ENCODE assay signal across 28 cellular contexts in the genomic region with DNA sequence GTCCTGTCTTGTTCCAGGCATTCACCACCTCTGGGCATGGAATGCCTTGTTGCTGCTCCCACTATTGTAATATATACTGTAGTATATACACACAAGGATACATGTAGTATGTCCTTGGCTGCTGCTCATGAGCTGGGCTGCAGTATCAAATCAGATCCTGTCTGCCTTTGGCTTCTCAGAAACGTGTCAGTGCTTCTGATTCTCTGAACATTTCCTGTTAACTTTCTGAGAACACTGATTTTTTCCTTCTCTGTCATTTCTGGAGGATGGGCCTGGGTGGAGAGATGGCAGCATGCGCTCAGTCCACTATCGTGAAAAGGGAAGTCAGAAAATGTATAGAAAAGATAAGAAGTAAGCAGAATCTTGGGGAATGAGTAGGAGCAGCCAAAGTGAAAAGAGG. TPM values are rescaled to one million over a fixed set of nuclear protein-coding genes. Genes with fewer than 3 reads are reported as not detected.
A peak's percentile ranks its signal among the peaks of the same experiment; 100 is the strongest.
DNase-seq lines count a peak whose midpoint lies in the region; ATAC-seq and TF ChIP-seq lines count a peak whose summit lies in the region.
"Had no signal": no experiment of that assay in that cellular context is flagged by ENCODE, and none has a peak within 500 bp of the region (broad histone marks: within the 10 kb centered on the region; RNA-seq: fewer than 3 reads in every experiment).

No MANE protein-coding gene starts in this region.

- peak; percentile 29 for DNase-seq in activated naive CD4-positive, alpha-beta T cell treated with anti-CD3 and anti-CD28 coated beads for 36 hours
- DNase-seq in activated naive CD4-positive, alpha-beta T cell (lab: John Stamatoyannopoulos, UW): no peak
- DNase-seq in T-cell (no peak), germinal center (ENCODE audit: low spot score) (no peak), UCSD-AML1 (lab: John Stamatoyannopoulos, UW; ENCODE audit: unreplicated experiment) (no peak)
- peak; percentile 21 for DNase-seq in activated CD8-positive, alpha-beta T cell treated with anti-CD3 and anti-CD28 coated beads for 36 hours
- DNase-seq in naive thymus-derived CD4-positive, alpha-beta T cell: peak in 1 of 9 donors; percentile 14
- DNase-seq: activated B cell treated with CpG ODN at 0.5 μM for 24 hours; central memory CD4-positive, alpha-beta T cell; cortex of kidney; effector memory CD8-positive, alpha-beta T cell; glutamatergic neuron; H9; Kasumi-1; mammary epithelial cell; NCI-H2029; ovary; stimulated activated naive B cell treated with anti-CD40 and anti-IgM and Interleukin-4, amounts not matched to agents 10 μg/mL and 1 μg/mL and 100 μg/mL, for 72 hours; upper lobe of left lung had no signal

- no peak for TF ChIP-seq CTCF in activated CD8-positive, alpha-beta T cell treated with anti-CD3 and anti-CD28 coated beads for 36 hours (IDR thresholded peaks at IDR 0.05)

- CTCF ChIA-PET in activated naive CD4-positive, alpha-beta T cell treated with anti-CD3 and anti-CD28 coated beads for 36 hours (lab: Charles Lee): interaction anchor here (0.6 kb wide), 1 partner anchor 396 kb away, joined by 3 read pairs; no protein-coding TSS in a partner anchor
- CTCF ChIA-PET in T-cell (lab: Charles Lee): no interaction called here
- CTCF ChIA-PET in activated CD8-positive, alpha-beta T cell treated with anti-CD3 and anti-CD28 coated beads for 36 hours (lab: Charles Lee): no interaction called here
- CTCF ChIA-PET in naive thymus-derived CD4-positive, alpha-beta T cell (lab: Charles Lee): no interaction called here

- no peaks in the 10 kb centered on the region for H3K36me3 ChIP-seq in naive thymus-derived CD4-positive, alpha-beta T cell (ENCODE audit: control insufficient read depth in 2 of 3, insufficient read depth in 3 of 3, low read length in 3 of 3)
- H3K36me3 ChIP-seq: ovary, suprapubic skin, upper lobe of left lung had no signal

- peaks cover 0 to 6% of the 10 kb centered on the region in 2 donors for H3K4me1 ChIP-seq in naive thymus-derived CD4-positive, alpha-beta T cell (ENCODE audit: control insufficient read depth in 2 of 2, insufficient read depth in 2 of 2, low read length in 2 of 2)
- H3K4me1 ChIP-seq: suprapubic skin, upper lobe of left lung had no signal

- H3K4me3 ChIP-seq in naive thymus-derived CD4-positive, alpha-beta T cell (ENCODE audit: low read length): no peak overlapping the region
- H3K4me3 ChIP-seq: ovary, suprapubic skin, upper lobe of left lung had no signal

- no peak overlapping the region for H3K4me3 Mint-ChIP-seq in activated naive CD4-positive, alpha-beta T cell treated with anti-CD3 and anti-CD28 coated beads for 36 hours
- H3K4me3 Mint-ChIP-seq in T-cell: peak overlapping the region in 2 of 3 donors; percentile 11 to 61
- H3K4me3 Mint-ChIP-seq in activated CD8-positive, alpha-beta T cell treated with anti-CD3 and anti-CD28 coated beads for 36 hours: no peak overlapping the region
- H3K4me3 Mint-ChIP-seq in naive thymus-derived CD4-positive, alpha-beta T cell: peak overlapping the region in 9 of 10 donors; percentile 3 to 69 (median 15)
- H3K4me3 Mint-ChIP-seq: activated B cell treated with CpG ODN at 0.5 μM for 24 hours; effector memory CD8-positive, alpha-beta T cell; H9; neural crest cell; stimulated activated naive B cell treated with anti-CD40 and anti-IgM and Interleukin-4, amounts not matched to agents 10 μg/mL and 1 μg/mL and 100 μg/mL, for 72 hours had no signal

- no peaks in the 10 kb centered on the region for H3K27me3 Mint-ChIP-seq in activated naive CD4-positive, alpha-beta T cell treated with anti-CD3 and anti-CD28 coated beads for 36 hours (ENCODE audit: low read depth)
- no peaks in the 10 kb centered on the region for H3K27me3 Mint-ChIP-seq in T-cell
- H3K27me3 Mint-ChIP-seq in activated CD8-positive, alpha-beta T cell treated with anti-CD3 and anti-CD28 coated beads for 36 hours: peaks cover 3% of the 10 kb centered on the region
- H3K27me3 Mint-ChIP-seq in naive thymus-derived CD4-positive, alpha-beta T cell: no peaks in the 10 kb centered on the region

- ATAC-seq in T-cell (replicated peaks in 1 of 4) (peak in 2 of 4 experiments; percentile 29 to 59), HG02798 (IDR thresholded peaks at IDR 0.05; ENCODE audit: poor library complexity, unreplicated experiment) (no peak)
- peak; percentile 79 for ATAC-seq in activated CD8-positive, alpha-beta T cell treated with anti-CD3 and anti-CD28 coated beads for 36 hours
- no peak for ATAC-seq in naive thymus-derived CD4-positive, alpha-beta T cell
- ATAC-seq: effector memory CD8-positive, alpha-beta T cell; Right ventricle myocardium inferior; SK-N-SH treated with all-trans-retinoic acid at 6 μM for 48 hours; stimulated activated naive B cell treated with anti-CD40 and anti-IgM and Interleukin-4, amounts not matched to agents 10 μg/mL and 1 μg/mL and 100 μg/mL, for 72 hours had no signal

- H3K9me3 ChIP-seq in naive thymus-derived CD4-positive, alpha-beta T cell (ENCODE audit: control insufficient read depth in 2 of 3, low read length in 3 of 3): no peaks in the 10 kb centered on the region
- H3K9me3 ChIP-seq: ovary, suprapubic skin, upper lobe of left lung had no signal

- no peak overlapping the region for H3K27ac Mint-ChIP-seq in activated naive CD4-positive, alpha-beta T cell treated with anti-CD3 and anti-CD28 coated beads for 36 hours
- H3K27ac Mint-ChIP-seq in T-cell: peak overlapping the region; percentile 1 to 75
- peak overlapping the region; percentile 2 for H3K27ac Mint-ChIP-seq in activated CD8-positive, alpha-beta T cell treated with anti-CD3 and anti-CD28 coated beads for 36 hours
- peak overlapping the region in 8 of 9 donors; percentile 10 to 75 (median 46) for H3K27ac Mint-ChIP-seq in naive thymus-derived CD4-positive, alpha-beta T cell
- H3K27ac Mint-ChIP-seq: activated B cell treated with CpG ODN at 0.5 μM for 24 hours; H9; stimulated activated naive B cell treated with anti-CD40 and anti-IgM and Interleukin-4, amounts not matched to agents 10 μg/mL and 1 μg/mL and 100 μg/mL, for 72 hours had no signal

- no peaks in the 10 kb centered on the region for H3K27me3 ChIP-seq in naive thymus-derived CD4-positive, alpha-beta T cell (ENCODE audit: control insufficient read depth in 2 of 2, insufficient read depth in 2 of 2, low read length in 2 of 2)
- H3K27me3 ChIP-seq: ovary, suprapubic skin, upper lobe of left lung had no signal

- H3K27ac ChIP-seq in naive thymus-derived CD4-positive, alpha-beta T cell (ENCODE audit: low read depth, low read length): no peak overlapping the region
- H3K27ac ChIP-seq: ovary, suprapubic skin, upper lobe of left lung had no signal

- peaks cover 12% of the 10 kb centered on the region for H3K4me1 Mint-ChIP-seq in activated naive CD4-positive, alpha-beta T cell treated with anti-CD3 and anti-CD28 coated beads for 36 hours (ENCODE audit: low read depth)
- peaks cover 19 to 30% (median 25%) of the 10 kb centered on the region in 3 donors for H3K4me1 Mint-ChIP-seq in T-cell
- H3K4me1 Mint-ChIP-seq in activated CD8-positive, alpha-beta T cell treated with anti-CD3 and anti-CD28 coated beads for 36 hours (ENCODE audit: low read depth): peaks cover 8% of the 10 kb centered on the region
- H3K4me1 Mint-ChIP-seq in naive thymus-derived CD4-positive, alpha-beta T cell: peaks cover 9 to 52% (median 18%) of the 10 kb centered on the region in 7 donors
- H3K4me1 Mint-ChIP-seq: activated B cell treated with CpG ODN at 0.5 μM for 24 hours; neural crest cell; stimulated activated naive B cell treated with anti-CD40 and anti-IgM and Interleukin-4, amounts not matched to agents 10 μg/mL and 1 μg/mL and 100 μg/mL, for 72 hours had no signal

- peaks cover 4% of the 10 kb centered on the region for H3K9me3 Mint-ChIP-seq in activated naive CD4-positive, alpha-beta T cell treated with anti-CD3 and anti-CD28 coated beads for 36 hours
- H3K9me3 Mint-ChIP-seq in T-cell: peaks cover 0 to 5% (median 2%) of the 10 kb centered on the region in 3 donors
- H3K9me3 Mint-ChIP-seq in activated CD8-positive, alpha-beta T cell treated with anti-CD3 and anti-CD28 coated beads for 36 hours: no peaks in the 10 kb centered on the region
- H3K9me3 Mint-ChIP-seq in naive thymus-derived CD4-positive, alpha-beta T cell: peaks cover 0 to 25% (median 2%) of the 10 kb centered on the region in 11 donors
- H3K9me3 Mint-ChIP-seq: activated B cell treated with CpG ODN at 0.5 μM for 24 hours; effector memory CD8-positive, alpha-beta T cell; neural crest cell had no signal

- POLR2A ChIA-PET in T-cell (lab: Charles Lee): no interaction called here
- POLR2A ChIA-PET in activated CD8-positive, alpha-beta T cell treated with anti-CD3 and anti-CD28 coated beads for 36 hours (lab: Charles Lee): no interaction called here
- POLR2A ChIA-PET in naive thymus-derived CD4-positive, alpha-beta T cell (lab: Charles Lee): no interaction called here

- H3K36me3 Mint-ChIP-seq in activated naive CD4-positive, alpha-beta T cell treated with anti-CD3 and anti-CD28 coated beads for 36 hours (ENCODE audit: low read depth): no peaks in the 10 kb centered on the region
- H3K36me3 Mint-ChIP-seq in T-cell: no peaks in the 10 kb centered on the region
- no peaks in the 10 kb centered on the region for H3K36me3 Mint-ChIP-seq in activated CD8-positive, alpha-beta T cell treated with anti-CD3 and anti-CD28 coated beads for 36 hours (ENCODE audit: low read depth)
- peaks cover 0 to 19% (median 0%) of the 10 kb centered on the region in 5 donors for H3K36me3 Mint-ChIP-seq in naive thymus-derived CD4-positive, alpha-beta T cell
- H3K36me3 Mint-ChIP-seq: stimulated activated naive B cell treated with anti-CD40 and anti-IgM and Interleukin-4, amounts not matched to agents 10 μg/mL and 1 μg/mL and 100 μg/mL, for 72 hours had no signal

- intact Hi-C loops in activated naive CD4-positive, alpha-beta T cell treated with anti-CD3 and anti-CD28 coated beads for 36 hours (cut with micrococcal nuclease): no loop called here
- intact Hi-C loops in activated CD8-positive, alpha-beta T cell treated with anti-CD3 and anti-CD28 coated beads for 36 hours (cut with micrococcal nuclease): no loop called here
- intact Hi-C loops in naive thymus-derived CD4-positive, alpha-beta T cell (cut with micrococcal nuclease): no loop called here

RNA-seq across cellular contexts. Expression of a gene that starts 12.2 kb away (rescaled TPM):
- total RNA-seq in activated naive CD4-positive, alpha-beta T cell treated with anti-CD3 and anti-CD28 coated beads for 36 hours: not detected
- total RNA-seq in T-cell: 1 to 10 TPM in 3 of 5 donors, not detected in 2; 6.4 to 9.8 (median 8.9) TPM
- not detected for total RNA-seq in activated CD8-positive, alpha-beta T cell treated with anti-CD3 and anti-CD28 coated beads for 36 hours
- not detected for total RNA-seq in naive thymus-derived CD4-positive, alpha-beta T cell
- polyA plus RNA-seq in naive thymus-derived CD4-positive, alpha-beta T cell: not detected
- total RNA-seq: activated B cell treated with CpG ODN at 0.5 μM for 24 hours, epithelial cell of proximal tubule, H9, mammary epithelial cell, neural crest cell, renal cortical epithelial cell, suprapubic skin had no signal
- polyA plus RNA-seq: AG04450, BJ, mammary epithelial cell had no signal

RNA-seq across cellular contexts. Expression of a gene that starts 35.6 kb away (rescaled TPM):
- 1 to 10 TPM; 2.6 to 3.5 TPM for total RNA-seq in activated naive CD4-positive, alpha-beta T cell treated with anti-CD3 and anti-CD28 coated beads for 36 hours
- under 1 TPM in 3 of 5 donors, not detected in 2; 0.10 to 0.28 (median 0.19) TPM for total RNA-seq in T-cell
- total RNA-seq in activated CD8-positive, alpha-beta T cell treated with anti-CD3 and anti-CD28 coated beads for 36 hours: 1 to 10 TPM; 1.0 to 1.1 TPM
- 1 to 10 TPM in 1 of 5 experiments, under 1 TPM in 3, not detected in 1; 0.15 to 1.0 (median 0.48) TPM for total RNA-seq in naive thymus-derived CD4-positive, alpha-beta T cell
- polyA plus RNA-seq in naive thymus-derived CD4-positive, alpha-beta T cell: under 1 TPM; 0.06 to 0.32 TPM

Comparison
In these comparisons a context has a peak if more than half of its experiments do, and no peak if none do; other contexts are left out.
1. DNase-seq: peak in activated naive CD4-positive, alpha-beta T cell treated with anti-CD3 and anti-CD28 coated beads for 36 hours (single experiment) and activated CD8-positive, alpha-beta T cell treated with anti-CD3 and anti-CD28 coated beads for 36 hours (single experiment); none in activated naive CD4-positive, alpha-beta T cell (0 of 4), T-cell (0 of 34), germinal center (single experiment) and UCSD-AML1 (single experiment).
2. H3K4me3 Mint-ChIP-seq: peak in T-cell (2 of 3) and naive thymus-derived CD4-positive, alpha-beta T cell (9 of 10); none in activated naive CD4-positive, alpha-beta T cell treated with anti-CD3 and anti-CD28 coated beads for 36 hours (single experiment) and activated CD8-positive, alpha-beta T cell treated with anti-CD3 and anti-CD28 coated beads for 36 hours (single experiment).